ENCODE assay signal across 26 cellular contexts in the genomic region with DNA sequence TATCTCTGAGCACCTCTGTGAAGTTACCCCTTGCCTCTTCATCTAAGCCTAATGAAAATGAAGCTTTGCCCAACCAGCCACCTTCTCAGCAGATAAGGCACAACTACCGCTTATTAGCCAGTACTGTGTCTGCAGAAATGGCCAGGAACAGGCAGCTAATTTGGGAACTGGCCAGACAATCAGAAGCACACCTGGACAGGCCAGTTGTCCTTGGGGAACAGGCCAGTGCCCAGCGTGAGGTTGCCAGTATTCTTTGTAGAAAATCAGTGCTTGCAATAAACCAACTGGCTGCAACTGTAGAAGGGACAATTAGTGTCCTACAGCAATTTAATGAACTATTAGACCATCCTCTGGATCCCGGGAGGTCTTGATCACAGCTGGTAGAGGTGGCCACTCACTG.
"Had no signal": no experiment of that assay in that cellular context is flagged by ENCODE, and none has a peak within 500 bp of the region (broad histone marks: within the 10 kb centered on the region; RNA-seq: fewer than 3 reads in every experiment).

No MANE protein-coding gene starts in this region.

- DNase-seq: hippocampal formation; kidney glomerular epithelial cell; left cardiac atrium; left lung; mesendoderm; naive B cell; natural killer cell; nephron progenitor cell; occipital lobe; stimulated activated CD4-positive, alpha-beta T cell treated with anti-CD3 and anti-CD28 coated beads, Interleukin-4, amount 100 ng/mL, for 24 hours; stimulated activated naive CD8-positive, alpha-beta T cell treated with anti-CD3 and anti-CD28 coated beads, Interleukin-15, Interleukin-2, amounts not matched to agents 100 U/mL and 50 U/mL, for 24 hours; stomach; testis; thyroid gland; transverse colon; upper lobe of left lung had no signal

- ATAC-seq: left cardiac atrium; left lung; natural killer cell; sciatic nerve; stimulated activated memory B cell treated with anti-CD40 and anti-IgM and Interleukin-4, amounts not matched to agents 10 μg/mL and 1 μg/mL and 100 μg/mL, for 72 hours; stimulated activated naive CD8-positive, alpha-beta T cell treated with anti-CD3 and anti-CD28 coated beads, Interleukin-15, Interleukin-2, amounts not matched to agents 100 U/mL and 50 U/mL, for 24 hours had no signal

- H3K4me1 Mint-ChIP-seq: mesothelial cell of epicardium; natural killer cell; neural progenitor cell; stimulated activated memory B cell treated with anti-CD40 and anti-IgM and Interleukin-4, amounts not matched to agents 10 μg/mL and 1 μg/mL and 100 μg/mL, for 72 hours had no signal

- H3K27ac Mint-ChIP-seq: mesothelial cell of epicardium; natural killer cell; nephron progenitor cell; neural progenitor cell; progenitor cell of endocrine pancreas; stimulated activated memory B cell treated with anti-CD40 and anti-IgM and Interleukin-4, amounts not matched to agents 10 μg/mL and 1 μg/mL and 100 μg/mL, for 72 hours had no signal

- H3K27me3 ChIP-seq: left lung, neural progenitor cell, neutrophil, right atrium auricular region, stomach, testis, thyroid gland, transverse colon, upper lobe of left lung, vagina had no signal

- H3K4me1 ChIP-seq: neural progenitor cell, right atrium auricular region, stomach, testis, thyroid gland, vagina had no signal

- H3K36me3 Mint-ChIP-seq: mesothelial cell of epicardium, natural killer cell had no signal

- H3K36me3 ChIP-seq: neural progenitor cell had no signal

- H3K9me3 Mint-ChIP-seq: mesothelial cell of epicardium; naive B cell; natural killer cell; nephron progenitor cell; neural progenitor cell; stimulated activated memory B cell treated with anti-CD40 and anti-IgM and Interleukin-4, amounts not matched to agents 10 μg/mL and 1 μg/mL and 100 μg/mL, for 72 hours had no signal

- H3K4me3 ChIP-seq: left lung, lung, neural progenitor cell, right atrium auricular region, skin epidermis, stomach, testis, thyroid gland, transverse colon, upper lobe of left lung, vagina had no signal

- H3K9me3 ChIP-seq: left lung, neutrophil, right atrium auricular region, stomach, testis, thyroid gland, transverse colon, upper lobe of left lung, vagina had no signal

- H3K4me3 Mint-ChIP-seq: mesothelial cell of epicardium; naive B cell; natural killer cell; nephron progenitor cell; neural progenitor cell; stimulated activated memory B cell treated with anti-CD40 and anti-IgM and Interleukin-4, amounts not matched to agents 10 μg/mL and 1 μg/mL and 100 μg/mL, for 72 hours had no signal

- H3K27ac ChIP-seq: left lung, neural progenitor cell, right atrium auricular region, skin epidermis, stomach, testis, thyroid gland, transverse colon, vagina had no signal
